ENCODE assay signal across 14 cellular contexts in the genomic region with DNA sequence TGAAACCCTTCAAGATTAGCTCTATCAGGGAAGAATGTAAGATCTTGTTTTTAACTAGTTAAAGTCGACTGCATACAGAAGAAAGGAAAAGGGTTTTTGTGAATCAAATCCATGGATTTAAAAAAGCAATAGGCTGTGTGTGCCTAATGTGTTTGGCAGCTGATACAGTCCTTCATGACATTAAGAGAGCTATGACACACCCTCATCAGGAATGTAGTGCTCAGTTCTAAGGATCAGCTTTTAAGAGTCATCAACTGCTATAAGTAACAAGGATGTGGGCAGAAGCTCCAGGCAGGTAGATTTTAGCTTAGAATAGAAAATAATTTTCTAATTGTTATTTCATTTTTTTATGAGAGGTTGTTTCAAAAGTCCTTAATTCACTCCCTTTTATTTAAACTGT. TPM values are rescaled to one million over a fixed set of nuclear protein-coding genes. Genes with fewer than 3 reads are reported as not detected.
DNase-seq lines count a peak whose midpoint lies in the region; ATAC-seq and TF ChIP-seq lines count a peak whose summit lies in the region.
"Had no signal": no experiment of that assay in that cellular context is flagged by ENCODE, and none has a peak within 500 bp of the region (broad histone marks: within the 10 kb centered on the region; RNA-seq: fewer than 3 reads in every experiment).

No MANE protein-coding gene starts in this region.

- peaks cover 0 to 8% of the 10 kb centered on the region in 2 donors for H3K4me1 ChIP-seq in gastrocnemius medialis
- peaks cover 10% of the 10 kb centered on the region for H3K4me1 ChIP-seq in Karpas-422 (ENCODE audit: low read length)

- no peak for TF ChIP-seq POLR2A in gastrocnemius medialis (IDR thresholded peaks at IDR 0.05)

- TF ChIP-seq CTCF in RWPE1 (conservative IDR thresholded peaks at IDR 0.05; ENCODE audit: low read depth) (no peak), fibroblast of the aortic adventitia (IDR thresholded peaks at IDR 0.05; ENCODE audit: insufficient read depth, low read length) (no peak), gastrocnemius medialis (IDR thresholded peaks at IDR 0.05 in 4 of 5, conservative IDR thresholded peaks at IDR 0.05 in 1 of 5) (no peak)

- H3K4me2 ChIP-seq in Karpas-422 (ENCODE audit: low read depth, low read length, poor library complexity, severe bottlenecking), result no peak overlapping the region

- peak; percentile 82 for DNase-seq in HCEC 1CT
- peak; percentile 60 for DNase-seq in RWPE1 (ENCODE audit: low spot score)
- peak; percentile 58 for DNase-seq in fibroblast of the aortic adventitia (ENCODE audit: low read depth)
- no peak for DNase-seq in gastrocnemius medialis
- no peak for DNase-seq in CD1c-positive myeloid dendritic cell (ENCODE audit: extremely low spot score)
- no peak for DNase-seq in Karpas-422
- DNase-seq: activated naive CD8-positive, alpha-beta T cell treated with anti-CD3 and anti-CD28 coated beads for 36 hours; DMS 273 treated with DMSO at 0.1 percent for 48 hours; stimulated activated CD4-positive, alpha-beta T cell treated with anti-CD3 and anti-CD28 coated beads, Interleukin-1b, Interleukin-23, amount 100 ng/mL, for 48 hours; stimulated activated naive B cell treated with anti-CD40 and anti-IgM and Interleukin-4, amounts not matched to agents 10 μg/mL and 1 μg/mL and 100 μg/mL, for 72 hours; T-helper 9 cell had no signal

- no peak overlapping the region for H3K4me3 ChIP-seq in fibroblast of the aortic adventitia (ENCODE audit: low read depth, low read length)
- no peak overlapping the region for H3K4me3 ChIP-seq in gastrocnemius medialis
- H3K4me3 ChIP-seq in Karpas-422 (ENCODE audit: low read length), result no peak overlapping the region

- no peaks in the 10 kb centered on the region for H3K9me3 ChIP-seq in gastrocnemius medialis
- no peaks in the 10 kb centered on the region for H3K9me3 ChIP-seq in Karpas-422 (ENCODE audit: low read length)

- H3K27ac ChIP-seq in RWPE1, result no peak overlapping the region
- H3K27ac ChIP-seq in gastrocnemius medialis, result no peak overlapping the region
- H3K27ac ChIP-seq in Karpas-422 (ENCODE audit: low read length), result no peak overlapping the region
- H3K27ac ChIP-seq: HL-60 had no signal

- intact Hi-C loops in gastrocnemius medialis (cut with DNase I; ENCODE audit: low total_unique reads), result no loop called here

- no peak overlapping the region for H3K9ac ChIP-seq in Karpas-422 (ENCODE audit: low read length)

- no peaks in the 10 kb centered on the region for H4K20me1 ChIP-seq in Karpas-422 (ENCODE audit: insufficient read depth, low read depth, low read length)

- H3K9me2 ChIP-seq in Karpas-422 (replicated peaks; ENCODE audit: insufficient read depth, low read length), result no peaks in the 10 kb centered on the region

- in situ Hi-C loops in gastrocnemius medialis (cut with MboI; ENCODE audit: low sequenced_read_pairs in 4 of 4), result no loop called here

- H3K27me3 ChIP-seq in gastrocnemius medialis (no peaks in the 10 kb centered on the region), Karpas-422 (ENCODE audit: low read length) (no peaks in the 10 kb centered on the region)

- CTCF ChIA-PET in RWPE1 (lab: Yijun Ruan, JAX), result interaction anchor here (0.6 kb wide), 1 partner anchor 60 kb away, joined by 3 read pairs; no protein-coding TSS in a partner anchor

- ATAC-seq in gastrocnemius medialis (peak; percentile 63 to 86), HG02973 (IDR thresholded peaks at IDR 0.05; ENCODE audit: unreplicated experiment) (no peak), HG03342 (IDR thresholded peaks at IDR 0.05; ENCODE audit: unreplicated experiment) (no peak)
- ATAC-seq: stimulated activated naive B cell treated with anti-CD40 and anti-IgM and Interleukin-4, amounts not matched to agents 10 μg/mL and 1 μg/mL and 100 μg/mL, for 72 hours had no signal

- H3K79me2 ChIP-seq in Karpas-422 (ENCODE audit: low read length), result no peaks in the 10 kb centered on the region

- H3K36me3 ChIP-seq in gastrocnemius medialis (no peaks in the 10 kb centered on the region), Karpas-422 (ENCODE audit: insufficient read depth, low read length) (no peaks in the 10 kb centered on the region)

- no peak overlapping the region for H2AFZ ChIP-seq in Karpas-422 (ENCODE audit: low read length)

- POLR2A ChIA-PET in RWPE1 (lab: Yijun Ruan, JAX; ENCODE audit: low non-redundant PET), result interaction anchor here (0.6 kb wide), 1 partner anchor 931 kb away, joined by 3 read pairs; no protein-coding TSS in a partner anchor

RNA-seq across cellular contexts. Expression of gene PPP1R1C, which starts 52.9 kb away (rescaled TPM):
- total RNA-seq in fibroblast of the aortic adventitia (ENCODE audit: low replicate concordance) (1.4 TPM in 1 of 2 replicates, not detected in the other), gastrocnemius medialis (not detected)
- not detected in 2 replicates for total RNA-seq in Karpas-422 (2014; rRNA removed; shearing (Covaris generic); ENCODE audit: low replicate concordance)
- total RNA-seq: activated naive CD8-positive, alpha-beta T cell treated with anti-CD3 and anti-CD28 coated beads for 36 hours had no signal

Comparison
In these comparisons a context has a peak if more than half of its experiments do, and no peak if none do; other contexts are left out.
1. DNase-seq: peak in HCEC 1CT (single experiment), RWPE1 (single experiment) and fibroblast of the aortic adventitia (single experiment); none in gastrocnemius medialis (0 of 2), CD1c-positive myeloid dendritic cell (single experiment) and Karpas-422 (single experiment).
2. ATAC-seq: peak in gastrocnemius medialis (2 of 2); none in HG02973 (single experiment) and HG03342 (single experiment).